In the genomic region with DNA sequence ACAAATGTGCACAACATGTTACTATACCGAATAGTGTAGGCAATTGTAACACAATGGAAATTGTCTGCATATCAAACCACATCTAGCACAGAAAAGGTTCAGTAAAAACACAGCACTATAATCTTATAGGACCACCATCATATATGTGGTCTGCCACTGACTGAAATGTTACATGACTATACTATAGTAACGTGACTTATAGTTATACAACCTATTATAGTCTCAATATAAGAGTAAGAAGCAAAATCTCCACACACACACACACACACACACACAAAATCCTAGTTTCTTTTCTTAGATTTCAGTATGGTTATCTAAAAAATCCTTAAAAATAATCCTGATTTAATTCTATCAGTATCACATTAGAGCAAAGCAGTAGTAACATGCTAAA, we compare ENCODE assay signal across 3 cellular contexts.
TF ChIP-seq lines count a peak whose summit lies in the region.

No MANE protein-coding gene starts in this region.

TF ChIP-seq in A549, 52 proteins besides CTCF, POLR2A, EP300 and RAD21 (continued from another document):
- TF ChIP-seq RNF2 (IDR thresholded peaks at IDR 0.05; ENCODE audit: borderline replicate concordance, low read depth) (no peak), HOXB5 (CRISPR knock-in tag; IDR thresholded peaks at IDR 0.05) (no peak), ZSCAN20 (CRISPR knock-in tag; IDR thresholded peaks at IDR 0.05) (no peak), FOSB (CRISPR knock-in tag; IDR thresholded peaks at IDR 0.05) (no peak), EHMT2 (IDR thresholded peaks at IDR 0.05; ENCODE audit: low read depth) (no peak), KDM1A (IDR thresholded peaks at IDR 0.05; ENCODE audit: low read depth) (no peak), TP53 (CRISPR knock-in tag; IDR thresholded peaks at IDR 0.05) (no peak), HMGXB4 (CRISPR knock-in tag; IDR thresholded peaks at IDR 0.05; ENCODE audit: borderline replicate concordance) (no peak), HEYL (CRISPR knock-in tag; IDR thresholded peaks at IDR 0.05) (no peak), BHLHE40 (IDR thresholded peaks at IDR 0.05; ENCODE audit: low read depth, low read length) (no peak)
- TF ChIP-seq, protein P1, sequence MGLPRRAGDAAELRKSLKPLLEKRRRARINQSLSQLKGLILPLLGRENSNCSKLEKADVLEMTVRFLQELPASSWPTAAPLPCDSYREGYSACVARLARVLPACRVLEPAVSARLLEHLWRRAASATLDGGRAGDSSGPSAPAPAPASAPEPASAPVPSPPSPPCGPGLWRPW (IDR thresholded peaks at IDR 0.05) = no peak

TF ChIP-seq in GM12878, 131 proteins besides CTCF, POLR2A, EP300 and RAD21 (continued from another document):
- TF ChIP-seq RFX5 (IDR thresholded peaks at IDR 0.05; ENCODE audit: low read depth, low read length) = no peak

TF ChIP-seq in HepG2, 621 proteins besides CTCF, POLR2A, EP300 and RAD21:
- TF ChIP-seq, protein P2, sequence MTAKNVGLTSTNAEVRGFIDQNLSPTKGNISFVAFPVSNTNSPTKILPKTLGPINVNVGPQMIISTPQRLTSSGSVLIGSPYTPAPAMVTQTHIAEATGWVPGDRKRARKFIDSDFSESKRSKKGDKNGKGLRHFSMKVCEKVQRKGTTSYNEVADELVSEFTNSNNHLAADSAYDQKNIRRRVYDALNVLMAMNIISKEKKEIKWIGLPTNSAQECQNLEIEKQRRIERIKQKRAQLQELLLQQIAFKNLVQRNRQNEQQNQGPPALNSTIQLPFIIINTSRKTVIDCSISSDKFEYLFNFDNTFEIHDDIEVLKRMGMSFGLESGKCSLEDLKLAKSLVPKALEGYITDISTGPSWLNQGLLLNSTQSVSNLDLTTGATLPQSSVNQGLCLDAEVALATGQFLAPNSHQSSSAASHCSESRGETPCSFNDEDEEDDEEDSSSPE (CRISPR knock-in tag; IDR thresholded peaks at IDR 0.05) = no peak
- TF ChIP-seq GATAD2A (CRISPR knock-in tag; IDR thresholded peaks at IDR 0.05) (no peak), KAT2B (IDR thresholded peaks at IDR 0.05; ENCODE audit: borderline replicate concordance, low read depth, low read length) (no peak), ARID2 (CRISPR knock-in tag; IDR thresholded peaks at IDR 0.05; ENCODE audit: borderline replicate concordance) (0 out of 2 replicates have a peak, but pooled peaks have one; percentile 59), EHMT2 (IDR thresholded peaks at IDR 0.05; ENCODE audit: borderline replicate concordance, low read depth, low read length) (peak; percentile 7; the same call in 1 of the 2 replicates), ZNF343 (CRISPR knock-in tag; IDR thresholded peaks at IDR 0.05) (0 out of 2 replicates have a peak, but pooled peaks have one; percentile 9), SMYD3 (CRISPR knock-in tag; IDR thresholded peaks at IDR 0.05) (0 out of 2 replicates have a peak, but pooled peaks have one; percentile 67)
